In the genomic region with DNA sequence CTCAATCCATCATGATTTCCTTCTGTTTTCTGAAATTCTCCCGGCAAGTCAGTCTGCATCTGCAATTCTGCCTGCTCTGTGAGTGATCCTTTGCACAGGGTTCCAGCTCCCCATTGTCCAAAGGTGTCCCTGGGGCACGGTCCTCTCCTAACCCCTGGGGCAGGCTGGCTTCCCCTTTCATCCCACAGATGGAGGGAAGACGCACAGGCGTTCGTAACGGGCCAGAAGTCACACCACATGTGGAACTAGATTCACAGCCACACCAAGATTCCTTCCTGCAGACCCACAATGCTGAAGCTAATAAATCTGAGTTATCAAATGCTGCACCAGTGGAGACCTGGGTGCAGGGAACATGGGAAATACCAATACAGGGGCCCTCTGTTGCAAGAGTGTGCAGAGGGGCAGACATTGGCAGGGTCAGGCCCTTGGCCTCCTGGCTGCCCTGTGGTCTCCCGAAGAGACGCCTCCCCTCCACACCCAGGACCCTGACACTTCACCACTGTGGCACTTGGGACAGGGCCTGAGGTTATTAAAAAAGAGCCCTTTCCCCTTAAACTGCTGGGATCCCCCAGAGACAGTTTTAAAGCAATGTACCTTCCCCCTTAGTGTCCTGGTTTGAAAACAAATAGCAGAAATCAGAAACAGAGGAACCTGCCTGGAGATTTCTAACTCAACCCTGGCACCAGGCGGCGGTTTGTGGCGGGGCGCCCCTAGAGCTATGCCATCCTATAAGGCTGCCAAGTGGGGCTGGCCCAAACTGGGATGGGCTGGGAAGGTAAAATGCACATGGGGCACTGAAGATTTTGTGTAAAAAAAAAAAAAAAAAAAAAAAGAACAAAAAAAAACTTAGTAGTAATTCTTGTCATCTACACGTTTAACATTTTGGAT, we compare ENCODE assay signal across 20 cellular contexts. TPM values are rescaled to one million over a fixed set of nuclear protein-coding genes. Genes with fewer than 3 reads are reported as not detected.
DNase-seq lines count a peak whose midpoint lies in the region; ATAC-seq and TF ChIP-seq lines count a peak whose summit lies in the region.
"Had no signal": no experiment of that assay in that cellular context is flagged by ENCODE, and none has a peak within 500 bp of the region (broad histone marks: within the 10 kb centered on the region; RNA-seq: fewer than 3 reads in every experiment).

No MANE protein-coding gene starts in this region.

- peaks cover 39% of the 10 kb centered on the region for H3K36me3 Mint-ChIP-seq in dendritic cell treated with granulocyte-macrophage colony-stimulating factor and Interleukin-4, amounts not matched to agents 40 ng/mL and 50 ng/mL, for 4 days (ENCODE audit: low read depth)
- peaks cover 0 to 18% (median 0%) of the 10 kb centered on the region in 5 donors for H3K36me3 Mint-ChIP-seq in naive thymus-derived CD4-positive, alpha-beta T cell
- H3K36me3 Mint-ChIP-seq in activated naive CD4-positive, alpha-beta T cell treated with anti-CD3 and anti-CD28 coated beads, Interleukin-2, amount 50 U/mL, for 72 hours: no peaks in the 10 kb centered on the region

- no peaks in the 10 kb centered on the region for H3K27me3 Mint-ChIP-seq in dendritic cell treated with granulocyte-macrophage colony-stimulating factor and Interleukin-4, amounts not matched to agents 40 ng/mL and 50 ng/mL, for 4 days
- peaks cover 0 to 30% (median 0%) of the 10 kb centered on the region in 5 donors for H3K27me3 Mint-ChIP-seq in naive thymus-derived CD4-positive, alpha-beta T cell

- TF ChIP-seq CTCF in OCI-LY7 (conservative IDR thresholded peaks at IDR 0.05; ENCODE audit: low read length): no peak

- CTCF ChIA-PET in naive thymus-derived CD4-positive, alpha-beta T cell (lab: Charles Lee): no interaction called here
- CTCF ChIA-PET in OCI-LY7 (lab: Charles Lee; ENCODE audit: unreplicated experiment): no interaction called here

- no peak overlapping the region for H3K27ac ChIP-seq in right cardiac atrium (ENCODE audit: low read length)
- no peak overlapping the region for H3K27ac ChIP-seq in naive thymus-derived CD4-positive, alpha-beta T cell (ENCODE audit: low read depth, low read length)
- H3K27ac ChIP-seq in OCI-LY7 (ENCODE audit: low read depth, low read length, poor library complexity, severe bottlenecking): no peak overlapping the region
- H3K27ac ChIP-seq: dorsolateral prefrontal cortex, transverse colon had no signal

- H3K9me3 ChIP-seq in right cardiac atrium (ENCODE audit: control insufficient read depth, low read length): no peaks in the 10 kb centered on the region
- H3K9me3 ChIP-seq in naive thymus-derived CD4-positive, alpha-beta T cell (ENCODE audit: control insufficient read depth in 2 of 3, low read length in 3 of 3): no peaks in the 10 kb centered on the region
- H3K9me3 ChIP-seq in OCI-LY7 (ENCODE audit: low read length): no peaks in the 10 kb centered on the region
- H3K9me3 ChIP-seq: A549, left lung, ovary, transverse colon had no signal

- no TSS peak for BruUV-seq in OCI-LY7 (replicated peaks; lab: Mats Ljungman, UMichigan)

- no peak overlapping the region for H3K4me3 Mint-ChIP-seq in dendritic cell treated with granulocyte-macrophage colony-stimulating factor and Interleukin-4, amounts not matched to agents 40 ng/mL and 50 ng/mL, for 4 days
- no peak overlapping the region for H3K4me3 Mint-ChIP-seq in naive thymus-derived CD4-positive, alpha-beta T cell

- no peaks in the 10 kb centered on the region for H3K9me3 Mint-ChIP-seq in dendritic cell treated with granulocyte-macrophage colony-stimulating factor and Interleukin-4, amounts not matched to agents 40 ng/mL and 50 ng/mL, for 4 days
- peaks cover 0 to 1% (median 0%) of the 10 kb centered on the region in 11 donors for H3K9me3 Mint-ChIP-seq in naive thymus-derived CD4-positive, alpha-beta T cell
- no peaks in the 10 kb centered on the region for H3K9me3 Mint-ChIP-seq in activated naive CD4-positive, alpha-beta T cell treated with anti-CD3 and anti-CD28 coated beads, Interleukin-2, amount 50 U/mL, for 72 hours

- intact Hi-C loops in left ventricle myocardium superior (cut with micrococcal nuclease) (no loop called here), right cardiac atrium (cut with DNase I) (no loop called here), OCI-LY7 (cut with micrococcal nuclease; ENCODE audit: unreplicated experiment) (no loop called here)
- intact Hi-C loops in dendritic cell treated with granulocyte-macrophage colony-stimulating factor and Interleukin-4, amounts not matched to agents 40 ng/mL and 50 ng/mL, for 4 days (cut with micrococcal nuclease): loop anchor here (5.0 to 10.0 kb wide), 3 partner anchors 82 to 205 kb away; no protein-coding TSS in a partner anchor
- intact Hi-C loops in naive thymus-derived CD4-positive, alpha-beta T cell (cut with micrococcal nuclease): loop anchor here in 1 of 2 donors (10.0 kb wide), 1 partner anchor 105 kb away; no protein-coding TSS in a partner anchor

- POLR2A ChIA-PET in naive thymus-derived CD4-positive, alpha-beta T cell (lab: Charles Lee): no interaction called here
- POLR2A ChIA-PET in OCI-LY7 (lab: Charles Lee): no interaction called here

- WGBS in right cardiac atrium: 84% methylated on average over 13 of the region's 13 CpGs

- ATAC-seq in left ventricle myocardium superior (no peak), right cardiac atrium (no peak), GM21717 (IDR thresholded peaks at IDR 0.05; ENCODE audit: unreplicated experiment) (no peak)
- peak; percentile 43 for ATAC-seq in naive thymus-derived CD4-positive, alpha-beta T cell
- ATAC-seq in activated naive CD4-positive, alpha-beta T cell treated with anti-CD3 and anti-CD28 coated beads, Interleukin-2, amount 50 U/mL, for 72 hours: no peak
- ATAC-seq: A549, GM12878, left lung had no signal

- H3K4me2 ChIP-seq in OCI-LY7 (ENCODE audit: low read length): no peak overlapping the region
- H3K4me2 ChIP-seq: A549 had no signal

- H3K27ac Mint-ChIP-seq in dendritic cell treated with granulocyte-macrophage colony-stimulating factor and Interleukin-4, amounts not matched to agents 40 ng/mL and 50 ng/mL, for 4 days: peak overlapping the region; percentile 31
- no peak overlapping the region for H3K27ac Mint-ChIP-seq in naive thymus-derived CD4-positive, alpha-beta T cell
- H3K27ac Mint-ChIP-seq in activated naive CD4-positive, alpha-beta T cell treated with anti-CD3 and anti-CD28 coated beads, Interleukin-2, amount 50 U/mL, for 72 hours: no peak overlapping the region

- H3K4me1 Mint-ChIP-seq in dendritic cell treated with granulocyte-macrophage colony-stimulating factor and Interleukin-4, amounts not matched to agents 40 ng/mL and 50 ng/mL, for 4 days (ENCODE audit: low read depth): peaks cover 91% of the 10 kb centered on the region
- H3K4me1 Mint-ChIP-seq in naive thymus-derived CD4-positive, alpha-beta T cell: peaks cover 4 to 56% (median 45%) of the 10 kb centered on the region in 7 donors

- peaks cover 0 to 3% (median 0%) of the 10 kb centered on the region in 3 experiments for H3K36me3 ChIP-seq in naive thymus-derived CD4-positive, alpha-beta T cell (ENCODE audit: control insufficient read depth in 2 of 3, insufficient read depth in 3 of 3, low read length in 3 of 3)
- H3K36me3 ChIP-seq in OCI-LY7 (ENCODE audit: insufficient read depth, low read length): peaks cover 17% of the 10 kb centered on the region; the same call in 1 of the 2 replicates
- H3K36me3 ChIP-seq: left lung, ovary, transverse colon had no signal

- no peaks in the 10 kb centered on the region; the same call in 1 of the 2 replicates for H4K20me1 ChIP-seq in OCI-LY7 (ENCODE audit: insufficient read depth, low read length)

- no peaks in the 10 kb centered on the region for H3K27me3 ChIP-seq in right cardiac atrium (ENCODE audit: control insufficient read depth, insufficient read depth)
- H3K27me3 ChIP-seq in naive thymus-derived CD4-positive, alpha-beta T cell (ENCODE audit: control insufficient read depth in 2 of 2, insufficient read depth in 2 of 2, low read length in 2 of 2): no peaks in the 10 kb centered on the region
- H3K27me3 ChIP-seq: left lung, ovary, transverse colon had no signal

- no peak overlapping the region for H2AFZ ChIP-seq in OCI-LY7 (ENCODE audit: low read length)

- H3K79me2 ChIP-seq in OCI-LY7 (ENCODE audit: insufficient read depth, low read depth, low read length): peaks cover 84% of the 10 kb centered on the region

- H3K9me2 ChIP-seq in OCI-LY7 (ENCODE audit: insufficient read depth, low read length): no peaks in the 10 kb centered on the region

- DNase-seq in left ventricle myocardium superior (peak; percentile 32), right cardiac atrium (no peak), OCI-LY7 (ENCODE audit: low spot score) (no peak), AG20443 (ENCODE audit: low spot score) (no peak)
- DNase-seq in naive thymus-derived CD4-positive, alpha-beta T cell: no peak
- no peak for DNase-seq in activated naive CD4-positive, alpha-beta T cell treated with anti-CD3 and anti-CD28 coated beads, Interleukin-2, amount 50 U/mL, for 72 hours (ENCODE audit: low spot score in 2 of 2)
- DNase-seq: activated CD4-positive, alpha-beta T cell treated with anti-CD3 and anti-CD28 coated beads for 48 hours; activated effector memory CD4-positive, alpha-beta T cell treated with Interleukin-2 at 50 U/mL for 16 hours; dorsolateral prefrontal cortex; NCI-H1694 treated with DMSO at 0.1 percent for 48 hours; stimulated activated CD4-positive, alpha-beta T cell treated with anti-CD3 and anti-CD28 coated beads, Interleukin-1b, Interleukin-23, amount 100 ng/mL, for 48 hours; stimulated activated naive CD4-positive, alpha-beta T cell; SW 1271; transverse colon had no signal

- H3K4me1 ChIP-seq in right cardiac atrium (ENCODE audit: control insufficient read depth, insufficient read depth, low read length) (no peaks in the 10 kb centered on the region), OCI-LY7 (ENCODE audit: insufficient read depth, low read length, poor library complexity, severe bottlenecking) (no peaks in the 10 kb centered on the region)
- peaks cover 0 to 7% of the 10 kb centered on the region in 2 donors for H3K4me1 ChIP-seq in naive thymus-derived CD4-positive, alpha-beta T cell (ENCODE audit: control insufficient read depth in 2 of 2, insufficient read depth in 2 of 2, low read length in 2 of 2)

- H3K4me3 ChIP-seq in right cardiac atrium (ENCODE audit: low read length) (no peak overlapping the region), OCI-LY7 (ENCODE audit: low read depth, low read length, poor library complexity, severe bottlenecking) (no peak overlapping the region)
- no peak overlapping the region for H3K4me3 ChIP-seq in naive thymus-derived CD4-positive, alpha-beta T cell (ENCODE audit: low read length)
- H3K4me3 ChIP-seq: A549, dorsolateral prefrontal cortex, GM12878, left lung, ovary, transverse colon had no signal

RNA-seq across cellular contexts. Expression of a gene that starts 15.4 kb away (rescaled TPM):
- total RNA-seq in left ventricle myocardium superior (14.0 TPM), right cardiac atrium (10 to 100 TPM; 11.0 to 16.2 (median 12.3) TPM), OCI-LY7 (2022) (32.3 and 38.2 TPM in 2 replicates)
- 4.8 TPM for polyA plus RNA-seq in right cardiac atrium
- 10 to 100 TPM in 4 of 5 experiments, 1 to 10 TPM in 1; 1.9 to 60.4 (median 22.6) TPM for total RNA-seq in naive thymus-derived CD4-positive, alpha-beta T cell
- polyA plus RNA-seq in naive thymus-derived CD4-positive, alpha-beta T cell: 1 to 10 TPM; 3.5 to 5.4 TPM
- 14.3 and 16.2 TPM in 2 replicates for total RNA-seq in OCI-LY7 (2014; rRNA removed; shearing (Covaris generic))
- total RNA-seq in activated naive CD4-positive, alpha-beta T cell treated with anti-CD3 and anti-CD28 coated beads, Interleukin-2, amount 50 U/mL, for 72 hours: 10 to 100 TPM in 1 of 2 donors, 1 to 10 TPM in 1; 7.9 to 13.8 TPM
